1 cellular context compared by ENCODE assay signal in the genomic region with DNA sequence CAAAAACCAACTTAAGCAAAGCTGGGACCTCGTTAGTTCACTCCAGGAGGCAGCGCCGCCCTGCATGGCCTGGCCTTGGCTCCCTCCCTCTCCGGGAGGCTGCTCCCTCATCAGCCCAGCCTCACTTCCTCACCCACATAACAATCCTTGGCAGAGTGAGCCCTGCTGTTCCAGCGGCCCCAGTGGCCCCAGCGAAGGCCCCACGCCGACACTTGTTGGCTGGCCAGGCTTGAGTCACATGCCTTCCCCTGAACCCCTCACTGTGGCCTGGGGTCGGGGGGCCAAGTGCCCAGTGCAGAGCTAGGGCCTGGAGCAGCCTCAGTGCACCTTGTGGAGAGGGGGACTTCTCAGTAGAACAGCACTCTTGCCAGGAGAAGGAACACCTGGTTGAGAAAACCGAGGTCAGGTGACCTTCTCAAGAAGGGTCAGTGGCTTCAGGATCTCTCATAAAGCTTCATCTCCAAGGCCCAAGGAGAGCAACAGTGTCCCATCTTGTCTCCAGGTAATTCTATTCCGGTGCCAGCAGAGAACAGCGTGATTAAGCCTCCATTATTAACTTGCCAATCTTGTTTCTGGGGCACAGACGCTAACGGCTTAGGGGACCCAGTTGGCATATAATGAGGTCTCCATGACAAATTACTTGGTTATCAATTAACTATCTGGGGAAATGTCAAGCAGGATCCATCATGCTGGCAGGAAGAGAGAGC.
TF ChIP-seq lines count a peak whose summit lies in the region.

No MANE protein-coding gene starts in this region.

TF ChIP-seq in SK-N-SH, 30 proteins besides CTCF, POLR2A, EP300 and RAD21 (continued from another document):
- TF ChIP-seq REST (IDR thresholded peaks at IDR 0.05; ENCODE audit: low read depth, low read length): peak; percentile 23; the same call in 1 of the 2 replicates
